Comparison of ENCODE assay signal across 9 cellular contexts in the genomic region with DNA sequence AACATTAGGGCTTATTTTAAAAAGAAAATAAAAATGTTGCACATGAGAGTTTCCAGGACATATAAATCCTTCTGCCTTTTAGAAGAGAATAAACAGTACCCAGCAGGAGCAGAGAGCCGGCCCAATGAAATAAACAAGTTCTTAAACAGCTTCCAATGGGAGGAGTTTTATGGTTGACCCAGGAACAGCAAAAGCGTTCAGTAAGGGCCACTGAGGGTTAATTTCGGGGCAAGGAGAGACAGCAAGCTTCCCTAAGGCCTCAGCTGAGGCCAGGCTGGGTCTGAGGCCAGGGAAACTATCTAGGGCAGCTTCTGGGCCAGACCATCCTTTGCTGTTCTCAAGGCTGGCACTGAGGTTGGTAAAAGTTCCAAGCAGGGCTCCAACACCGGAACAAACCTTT. TPM values are rescaled to one million over a fixed set of nuclear protein-coding genes. Genes with fewer than 3 reads are reported as not detected.
DNase-seq lines count a peak whose midpoint lies in the region; ATAC-seq and TF ChIP-seq lines count a peak whose summit lies in the region.
"Had no signal": no experiment of that assay in that cellular context is flagged by ENCODE, and none has a peak within 500 bp of the region (broad histone marks: within the 10 kb centered on the region; RNA-seq: fewer than 3 reads in every experiment).

No MANE protein-coding gene starts in this region.

- DNase-seq in HFF-Myc (ENCODE audit: extremely low read depth, low read depth) (no peak), choroid plexus epithelial cell (ENCODE audit: low read depth) (peak; percentile 22), left lung (no peak), H9 (no peak), OCI-M1 (lab: John Stamatoyannopoulos, UW) (no peak)
- DNase-seq: stimulated activated CD4-positive, alpha-beta T cell treated with anti-CD3 and anti-CD28 coated beads, Interleukin-2, amount 100 ng/mL, for 24 hours had no signal

- no peak overlapping the region for H3K56ac ChIP-seq in H9 (ENCODE audit: insufficient read length, low read depth, low read length)

- H4K8ac ChIP-seq in H9 (replicated peaks; ENCODE audit: insufficient read length, low read depth, low read length), result no peak overlapping the region

- H3K23ac ChIP-seq in H9 (ENCODE audit: insufficient read length, low read depth, low read length), result no peak overlapping the region

- H3K4me1 ChIP-seq in left lung (no peaks in the 10 kb centered on the region), H9 (ENCODE audit: insufficient read depth, low read length) (peaks cover 2% of the 10 kb centered on the region; the same call in 1 of the 2 replicates)

- no peak overlapping the region for H4K5ac ChIP-seq in H9 (ENCODE audit: insufficient read length, low read depth, low read length)

- intact Hi-C loops in left lung (cut with DNase I), result no loop called here

- H3K27me3 Mint-ChIP-seq in H9 (ENCODE audit: low read depth), result peaks cover 33% of the 10 kb centered on the region

- H3K9me3 Mint-ChIP-seq in H9, result no peaks in the 10 kb centered on the region; a peak in 1 of 5 replicates

- peaks cover 30 to 37% of the 10 kb centered on the region in 2 experiments for H3K4me1 Mint-ChIP-seq in H9

- H2BK120ac ChIP-seq in H9 (ENCODE audit: low read depth, low read length, poor library complexity, severe bottlenecking), result no peak overlapping the region

- H2BK20ac ChIP-seq in H9 (ENCODE audit: low read depth, low read length, poor library complexity, severe bottlenecking), result no peak overlapping the region

- no peaks in the 10 kb centered on the region for H3K79me2 ChIP-seq in H9 (ENCODE audit: insufficient read depth, low read length)

- peaks cover 5 to 46% of the 10 kb centered on the region in 2 donors for H3K27me3 ChIP-seq in left lung
- peaks cover 2% of the 10 kb centered on the region; the same call in 1 of the 2 replicates for H3K27me3 ChIP-seq in H9 (ENCODE audit: insufficient read depth, low read length)

- H4K20me1 ChIP-seq in H9 (ENCODE audit: control insufficient read depth, insufficient read depth, insufficient read length), result no peaks in the 10 kb centered on the region

- H2BK15ac ChIP-seq in H9 (ENCODE audit: low read depth, low read length), result no peak overlapping the region

- peak overlapping the region in 1 of 2 experiments; percentile 73; a peak in 2 of 5 replicates for H3K4me3 Mint-ChIP-seq in H9

- H3K27ac ChIP-seq in left lung (peak overlapping the region in 1 of 2 donors; percentile 78), skin epidermis (peak overlapping the region in 9 of 21 experiments; percentile 18 to 86 (median 65)), H9 (ENCODE audit: insufficient read length, low read depth, low read length) (no peak overlapping the region)

- H3K9me3 ChIP-seq in left lung, result no peaks in the 10 kb centered on the region
- H3K9me3 ChIP-seq in H9 (ENCODE audit: control insufficient read depth, low read depth, low read length), result no peaks in the 10 kb centered on the region

- H4K91ac ChIP-seq in H9 (ENCODE audit: insufficient read length, low read depth, low read length), result no peak overlapping the region

- H3K18ac ChIP-seq in H9 (ENCODE audit: insufficient read length, low read depth, low read length), result no peak overlapping the region

- peaks cover 16% of the 10 kb centered on the region for H3K23me2 ChIP-seq in H9 (ENCODE audit: insufficient read length, low read depth, low read length, poor library complexity, severe bottlenecking)

- H3K4me2 ChIP-seq in H9 (ENCODE audit: insufficient read depth, insufficient read length, low read length), result no peak overlapping the region

- no peak overlapping the region for H2BK12ac ChIP-seq in H9 (ENCODE audit: insufficient read length, low read depth, low read length)

- no CpG with 5 or more reads among the region's 4 CpGs for WGBS in H9 (ENCODE audit: extremely low coverage, insufficient read length, low lambda C conversion rate)

- no peak overlapping the region for H2AK5ac ChIP-seq in H9 (ENCODE audit: insufficient read length, low read length)

- H3K27ac Mint-ChIP-seq in H9, result no peak overlapping the region; a peak in 1 of 7 replicates

- H3K4me3 ChIP-seq in HFF-Myc (replicated peaks; ENCODE audit: low read depth, low read length) (peak overlapping the region; percentile 85), choroid plexus epithelial cell (ENCODE audit: low read depth, low read length) (peak overlapping the region; percentile 30), left lung (peak overlapping the region; percentile 30 to 31), skin epidermis (peak overlapping the region in 4 of 7 experiments; percentile 1 to 61 (median 31))

- no peak overlapping the region for H3K4ac ChIP-seq in H9 (ENCODE audit: low read depth, low read length)

- H3K14ac ChIP-seq in H9 (ENCODE audit: insufficient read depth, low read length), result no peak overlapping the region

- TF ChIP-seq CTCF in HFF-Myc (IDR thresholded peaks at IDR 0.05; ENCODE audit: low read depth, low read length, missing control alignments), result no peak
- no peak for TF ChIP-seq CTCF in choroid plexus epithelial cell (conservative IDR thresholded peaks at IDR 0.05; ENCODE audit: low read depth, low read length)
- TF ChIP-seq CTCF in left lung (IDR thresholded peaks at IDR 0.05), result no peak
- no peak for TF ChIP-seq CTCF in H9 (conservative IDR thresholded peaks at IDR 0.05)

- no peak overlapping the region for H2BK5ac ChIP-seq in H9 (ENCODE audit: insufficient read length, low read length)

- peaks cover 0 to 5% (median 4%) of the 10 kb centered on the region in 3 experiments; a peak in 6 of 7 replicates for H3K36me3 Mint-ChIP-seq in H9 (ENCODE audit: insufficient read depth in 1 of 3, low read depth in 3 of 3)

- no peak overlapping the region for H3K9ac ChIP-seq in H9 (ENCODE audit: extremely low read depth, insufficient read length, low read length)

- H3K79me1 ChIP-seq in H9 (ENCODE audit: insufficient read depth, low read depth, low read length, poor library complexity, severe bottlenecking), result no peaks in the 10 kb centered on the region

- no peak overlapping the region for H2AFZ ChIP-seq in H9 (ENCODE audit: low read length)

- H3K36me3 ChIP-seq in left lung, result no peaks in the 10 kb centered on the region

- no peak for ATAC-seq in left lung
- no peak for ATAC-seq in GM19452 (IDR thresholded peaks at IDR 0.05; ENCODE audit: unreplicated experiment)
- ATAC-seq in GM19455 (IDR thresholded peaks at IDR 0.05; ENCODE audit: unreplicated experiment), result no peak

- H3T11ph ChIP-seq in H9 (ENCODE audit: low read length), result no peak overlapping the region

RNA-seq across cellular contexts. Expression of gene PDZRN3, which starts 3.4 kb away (rescaled TPM):
- total RNA-seq in left lung (10 to 100 TPM; 20.0 to 33.5 TPM), H9 (2021) (5.5 and 5.9 TPM in 2 replicates)

Comparison
In these comparisons a context has a peak if more than half of its experiments do, and no peak if none do; other contexts are left out.
1. H3K4me3 ChIP-seq: peak in every context shown above with its lines; median percentile 85 in HFF-Myc; 31 in skin epidermis; 30 in left lung; 30 in choroid plexus epithelial cell.